Comparison of ENCODE assay signal across 12 cellular contexts in genomic region chr5:60487885-60488425, GRCh38.
A peak's percentile ranks its signal among the peaks of the same experiment; 100 is the strongest.
DNase-seq lines count a peak whose midpoint lies in the region; TF ChIP-seq lines count a peak whose summit lies in the region.
"Had no signal": no experiment of that assay in that cellular context is flagged by ENCODE, and none has a peak within 500 bp of the region (broad histone marks: within the 10 kb centered on the region; RNA-seq: fewer than 3 reads in every experiment).

No MANE protein-coding gene starts in this region.

- H3K27me3 ChIP-seq in mammary epithelial cell (ENCODE audit: insufficient read depth, low read length), result no peaks in the 10 kb centered on the region
- H3K27me3 ChIP-seq in muscle layer of colon (ENCODE audit: control insufficient read depth in 1 of 2, insufficient read depth in 2 of 2, low read length in 2 of 2), result no peaks in the 10 kb centered on the region

- peak overlapping the region; percentile 42 to 54 (median 44) for H3K4me3 ChIP-seq in mammary epithelial cell (replicated peaks in 1 of 3; ENCODE audit: insufficient read depth in 1 of 3, low read depth in 2 of 3, low read length in 3 of 3)
- H3K4me3 ChIP-seq in muscle layer of colon (ENCODE audit: low read depth in 1 of 2, low read length in 2 of 2), result no peak overlapping the region

- no peak for TF ChIP-seq POLR2A in erythroblast (IDR thresholded peaks at IDR 0.05; ENCODE audit: low read length)

- H3K36me3 ChIP-seq in mammary epithelial cell (ENCODE audit: insufficient read depth, low read length) (no peaks in the 10 kb centered on the region), muscle layer of colon (ENCODE audit: insufficient read depth, low read length) (no peaks in the 10 kb centered on the region)

- DNase-seq in SIG-M5 treated with dmso at 0.1 percent for 504 hours (lab: John Stamatoyannopoulos, UW; ENCODE audit: unreplicated experiment) (peak; percentile 13), SIG-M5 (lab: John Stamatoyannopoulos, UW) (no peak), mammary epithelial cell (no peak), erythroblast (lab: John Stamatoyannopoulos, UW) (no peak), HCEC 1CT (no peak)
- no peak for DNase-seq in activated naive CD4-positive, alpha-beta T cell treated with anti-CD3 and anti-CD28 coated beads, Interleukin-2, amount 10 ng/mL, durations not matched to agents 7 days and 5 days
- DNase-seq in activated T-cell treated with anti-CD3 and anti-CD28 coated beads, Interleukin-2, amount 50 U/mL, for 1 hour, result no peak
- DNase-seq: 8988T; NCI-H1436 treated with DMSO at 0.1 percent for 48 hours; right cardiac atrium; stimulated activated naive B cell treated with anti-CD40 and anti-IgM and Interleukin-4, amounts not matched to agents 10 μg/mL and 1 μg/mL and 100 μg/mL, for 72 hours had no signal

- CTCF ChIA-PET in mammary epithelial cell (lab: Charles Lee; ENCODE audit: low non-redundant PET), result no interaction called here
- CTCF ChIA-PET in activated naive CD4-positive, alpha-beta T cell treated with anti-CD3 and anti-CD28 coated beads, Interleukin-2, amount 10 ng/mL, durations not matched to agents 7 days and 5 days (lab: Charles Lee), result no interaction called here

- in situ Hi-C loops in mammary epithelial cell (cut with MboI; ENCODE audit: low sequenced_read_pairs in 2 of 2), result no loop called here

- peak overlapping the region; percentile 78 for H2AFZ ChIP-seq in mammary epithelial cell (ENCODE audit: low read depth, low read length)

- H4K20me1 ChIP-seq in mammary epithelial cell (ENCODE audit: insufficient read depth, low read length), result no peaks in the 10 kb centered on the region

- no TSS peak for BruUV-seq in mammary epithelial cell (replicated peaks; lab: Mats Ljungman, UMichigan)

- no peak overlapping the region for H3K27ac Mint-ChIP-seq in activated naive CD4-positive, alpha-beta T cell treated with anti-CD3 and anti-CD28 coated beads, Interleukin-2, amount 10 ng/mL, durations not matched to agents 7 days and 5 days
- H3K27ac Mint-ChIP-seq: stimulated activated naive B cell treated with anti-CD40 and anti-IgM and Interleukin-4, amounts not matched to agents 10 μg/mL and 1 μg/mL and 100 μg/mL, for 72 hours had no signal

- H3K27me3 Mint-ChIP-seq in activated naive CD4-positive, alpha-beta T cell treated with anti-CD3 and anti-CD28 coated beads, Interleukin-2, amount 10 ng/mL, durations not matched to agents 7 days and 5 days, result no peaks in the 10 kb centered on the region
- H3K27me3 Mint-ChIP-seq: stimulated activated naive B cell treated with anti-CD40 and anti-IgM and Interleukin-4, amounts not matched to agents 10 μg/mL and 1 μg/mL and 100 μg/mL, for 72 hours had no signal

- no peaks in the 10 kb centered on the region for H3K4me1 Mint-ChIP-seq in activated naive CD4-positive, alpha-beta T cell treated with anti-CD3 and anti-CD28 coated beads, Interleukin-2, amount 10 ng/mL, durations not matched to agents 7 days and 5 days

- no peak for TF ChIP-seq CTCF in mammary epithelial cell (conservative IDR thresholded peaks at IDR 0.05 in 1 of 2, IDR thresholded peaks at IDR 0.05 in 1 of 2; ENCODE audit: extremely low read depth in 1 of 2, insufficient read depth in 1 of 2, low read depth in 1 of 2, low read length in 2 of 2)

- H3K9me3 ChIP-seq in mammary epithelial cell (replicated peaks; ENCODE audit: insufficient read depth, low read length) (no peaks in the 10 kb centered on the region), muscle layer of colon (ENCODE audit: low read length) (no peaks in the 10 kb centered on the region)

- H3K79me2 ChIP-seq in mammary epithelial cell (ENCODE audit: insufficient read depth, low read length), result no peaks in the 10 kb centered on the region

- intact Hi-C loops in mammary epithelial cell (cut with micrococcal nuclease), result no loop called here

- dilution Hi-C loops in mammary epithelial cell (cut with HindIII; ENCODE audit: low sequenced_read_pairs), result no loop called here

- H3K36me3 Mint-ChIP-seq in activated naive CD4-positive, alpha-beta T cell treated with anti-CD3 and anti-CD28 coated beads, Interleukin-2, amount 10 ng/mL, durations not matched to agents 7 days and 5 days, result no peaks in the 10 kb centered on the region
- H3K36me3 Mint-ChIP-seq: stimulated activated naive B cell treated with anti-CD40 and anti-IgM and Interleukin-4, amounts not matched to agents 10 μg/mL and 1 μg/mL and 100 μg/mL, for 72 hours had no signal

- H3K4me3 Mint-ChIP-seq in activated naive CD4-positive, alpha-beta T cell treated with anti-CD3 and anti-CD28 coated beads, Interleukin-2, amount 10 ng/mL, durations not matched to agents 7 days and 5 days, result no peak overlapping the region
- H3K4me3 Mint-ChIP-seq: stimulated activated naive B cell treated with anti-CD40 and anti-IgM and Interleukin-4, amounts not matched to agents 10 μg/mL and 1 μg/mL and 100 μg/mL, for 72 hours had no signal

- WGBS in mammary epithelial cell (ENCODE audit: low coverage, missing lambda C conversion rate), result 23% methylated on average over 16 of the region's 16 CpGs

- H3K27ac ChIP-seq in mammary epithelial cell (ENCODE audit: insufficient read depth, low read depth, low read length) (peak overlapping the region; percentile 58), muscle layer of colon (ENCODE audit: low read depth, low read length) (peak overlapping the region; percentile 12)

- no peaks in the 10 kb centered on the region for H3K9me3 Mint-ChIP-seq in activated naive CD4-positive, alpha-beta T cell treated with anti-CD3 and anti-CD28 coated beads, Interleukin-2, amount 10 ng/mL, durations not matched to agents 7 days and 5 days
- H3K9me3 Mint-ChIP-seq: stimulated activated naive B cell treated with anti-CD40 and anti-IgM and Interleukin-4, amounts not matched to agents 10 μg/mL and 1 μg/mL and 100 μg/mL, for 72 hours had no signal

- peaks cover 14% of the 10 kb centered on the region for H3K4me1 ChIP-seq in mammary epithelial cell (ENCODE audit: insufficient read depth, low read length)
- peaks cover 16% of the 10 kb centered on the region for H3K4me1 ChIP-seq in muscle layer of colon (ENCODE audit: insufficient read depth, low read length)

- peak overlapping the region; percentile 82 for H3K4me2 ChIP-seq in mammary epithelial cell (ENCODE audit: insufficient read depth, low read depth, low read length)

- peak overlapping the region; percentile 55 for H3K9ac ChIP-seq in mammary epithelial cell (ENCODE audit: insufficient read depth, low read length)
- H3K9ac ChIP-seq in muscle layer of colon (ENCODE audit: low read length), result no peak overlapping the region

Comparison
In these comparisons a context has a peak if more than half of its experiments do, and no peak if none do; other contexts are left out.
1. H3K4me3 ChIP-seq: peak in mammary epithelial cell (3 of 3); none in muscle layer of colon (0 of 2).